11 cellular contexts compared by ENCODE assay signal in the genomic region with DNA sequence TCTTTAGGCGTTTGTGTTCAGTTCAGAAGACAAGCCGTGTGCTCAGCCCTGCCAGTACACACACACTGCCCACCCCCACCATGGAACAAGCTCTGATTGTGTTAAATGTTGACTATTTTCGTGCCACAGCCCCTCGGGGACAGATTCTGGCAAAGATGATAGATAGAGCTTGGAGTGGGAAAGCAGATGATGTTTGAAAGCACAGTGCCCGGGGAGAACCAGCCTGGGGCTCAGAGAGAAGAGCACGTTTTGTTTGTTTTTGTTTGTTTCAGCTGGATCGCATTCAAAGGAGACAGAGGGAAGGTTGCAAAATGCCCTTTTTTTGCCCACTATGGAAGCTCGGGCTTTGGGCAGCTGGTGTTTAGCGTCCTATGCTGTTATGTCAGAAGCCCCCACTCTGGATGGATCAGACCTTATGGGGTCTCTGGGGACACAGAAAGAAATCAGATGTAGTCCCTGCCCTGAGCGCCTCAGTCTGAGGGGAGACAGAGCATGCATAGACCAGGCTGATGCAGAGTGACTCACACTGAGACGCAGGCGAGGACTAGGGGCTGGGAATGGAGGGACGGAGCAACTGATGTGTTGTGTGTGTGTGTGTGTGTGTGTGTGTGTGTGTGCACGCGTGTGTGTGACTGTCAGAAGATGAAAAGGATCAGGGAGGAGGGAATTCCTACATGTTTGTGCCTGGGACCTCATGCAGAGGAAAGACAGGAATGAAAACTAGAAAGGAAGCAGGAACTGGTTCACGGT.
A peak's percentile ranks its signal among the peaks of the same experiment; 100 is the strongest.
DNase-seq lines count a peak whose midpoint lies in the region; ATAC-seq and TF ChIP-seq lines count a peak whose summit lies in the region.
"Had no signal": no experiment of that assay in that cellular context is flagged by ENCODE, and none has a peak within 500 bp of the region (broad histone marks: within the 10 kb centered on the region; RNA-seq: fewer than 3 reads in every experiment).

No MANE protein-coding gene starts in this region.

- TF ChIP-seq CTCF in VCaP (conservative IDR thresholded peaks at IDR 0.05), result no peak
- no peak for TF ChIP-seq CTCF in activated CD8-positive, alpha-beta T cell treated with anti-CD3 and anti-CD28 coated beads for 36 hours (IDR thresholded peaks at IDR 0.05)
- TF ChIP-seq CTCF in suprapubic skin (IDR thresholded peaks at IDR 0.05), result no peak

- no peaks in the 10 kb centered on the region for H3K9me3 Mint-ChIP-seq in activated CD8-positive, alpha-beta T cell treated with anti-CD3 and anti-CD28 coated beads for 36 hours

- H3K4me3 Mint-ChIP-seq in activated CD8-positive, alpha-beta T cell treated with anti-CD3 and anti-CD28 coated beads for 36 hours, result no peak overlapping the region
- H3K4me3 Mint-ChIP-seq: activated CD8-positive, alpha-beta memory T cell treated with anti-CD3 and anti-CD28 coated beads, Interleukin-2, amount 10 ng/mL, durations not matched to agents 7 days and 5 days had no signal

- no peaks in the 10 kb centered on the region for H3K4me1 Mint-ChIP-seq in activated CD8-positive, alpha-beta T cell treated with anti-CD3 and anti-CD28 coated beads for 36 hours (ENCODE audit: low read depth)
- H3K4me1 Mint-ChIP-seq: activated CD8-positive, alpha-beta memory T cell treated with anti-CD3 and anti-CD28 coated beads, Interleukin-2, amount 10 ng/mL, durations not matched to agents 7 days and 5 days had no signal

- no peaks in the 10 kb centered on the region for H3K36me3 Mint-ChIP-seq in activated CD8-positive, alpha-beta T cell treated with anti-CD3 and anti-CD28 coated beads for 36 hours (ENCODE audit: low read depth)
- H3K36me3 Mint-ChIP-seq: activated CD8-positive, alpha-beta memory T cell treated with anti-CD3 and anti-CD28 coated beads, Interleukin-2, amount 10 ng/mL, durations not matched to agents 7 days and 5 days had no signal

- TF ChIP-seq POLR2A in suprapubic skin (IDR thresholded peaks at IDR 0.05), result no peak

- H3K4me1 ChIP-seq in subcutaneous abdominal adipose tissue (ENCODE audit: control insufficient read depth in 5 of 5, insufficient read depth in 5 of 5, low read length in 5 of 5), result peaks cover 3 to 50% (median 41%) of the 10 kb centered on the region in 5 donors
- no peaks in the 10 kb centered on the region for H3K4me1 ChIP-seq in suprapubic skin

- H3K27me3 ChIP-seq in subcutaneous abdominal adipose tissue (ENCODE audit: control insufficient read depth in 5 of 5, insufficient read depth in 4 of 5, low read length in 5 of 5), result no peaks in the 10 kb centered on the region
- H3K27me3 ChIP-seq in suprapubic skin, result peaks cover 37% of the 10 kb centered on the region

- DNase-seq in NCI-H1436 (lab: John Stamatoyannopoulos, UW) (peak; percentile 30), NCI-H1436 treated with DMSO at 0.1 percent for 48 hours (lab: John Stamatoyannopoulos, UW) (no peak), head of caudate nucleus (peak; percentile 26 to 85 (median 71)), suprapubic skin (ENCODE audit: low spot score in 2 of 2) (no peak)
- no peak for DNase-seq in activated CD8-positive, alpha-beta T cell treated with anti-CD3 and anti-CD28 coated beads for 36 hours
- DNase-seq: activated CD8-positive, alpha-beta memory T cell treated with anti-CD3 and anti-CD28 coated beads, Interleukin-2, amount 10 ng/mL, durations not matched to agents 7 days and 5 days; cortex of kidney; NCI-H1930 had no signal

- no peak for TF ChIP-seq EP300 in suprapubic skin (IDR thresholded peaks at IDR 0.05)

- CTCF ChIA-PET in activated CD8-positive, alpha-beta T cell treated with anti-CD3 and anti-CD28 coated beads for 36 hours (lab: Charles Lee), result interaction anchor here (1.0 kb wide), 1 partner anchor 10 kb away, joined by 4 read pairs; no protein-coding TSS in a partner anchor

- peak overlapping the region; percentile 36 for H3K27ac ChIP-seq in VCaP
- H3K27ac ChIP-seq in subcutaneous abdominal adipose tissue (ENCODE audit: low read depth, low read length), result peak overlapping the region; percentile 20
- H3K27ac ChIP-seq in suprapubic skin, result no peak overlapping the region

- no peak overlapping the region for H3K9ac ChIP-seq in subcutaneous abdominal adipose tissue (ENCODE audit: low read length in 5 of 5)

- intact Hi-C loops in head of caudate nucleus (cut with DNase I), result no loop called here
- intact Hi-C loops in activated CD8-positive, alpha-beta T cell treated with anti-CD3 and anti-CD28 coated beads for 36 hours (cut with micrococcal nuclease), result no loop called here

- no peaks in the 10 kb centered on the region for H3K9me3 ChIP-seq in subcutaneous abdominal adipose tissue (ENCODE audit: control insufficient read depth in 5 of 5, low read length in 5 of 5)
- H3K9me3 ChIP-seq in suprapubic skin, result no peaks in the 10 kb centered on the region

- peaks cover 1% of the 10 kb centered on the region for H3K27me3 Mint-ChIP-seq in activated CD8-positive, alpha-beta T cell treated with anti-CD3 and anti-CD28 coated beads for 36 hours

- no peak for ATAC-seq in activated CD8-positive, alpha-beta T cell treated with anti-CD3 and anti-CD28 coated beads for 36 hours
- no peak for ATAC-seq in HG02763 (IDR thresholded peaks at IDR 0.05; ENCODE audit: unreplicated experiment)
- ATAC-seq: activated CD8-positive, alpha-beta memory T cell treated with anti-CD3 and anti-CD28 coated beads, Interleukin-2, amount 10 ng/mL, durations not matched to agents 7 days and 5 days had no signal

- WGBS in suprapubic skin, result 32% methylated on average over 16 of the region's 16 CpGs

- no peak overlapping the region for H3K27ac Mint-ChIP-seq in activated CD8-positive, alpha-beta T cell treated with anti-CD3 and anti-CD28 coated beads for 36 hours
- H3K27ac Mint-ChIP-seq: activated CD8-positive, alpha-beta memory T cell treated with anti-CD3 and anti-CD28 coated beads, Interleukin-2, amount 10 ng/mL, durations not matched to agents 7 days and 5 days had no signal

- H3K36me3 ChIP-seq in subcutaneous abdominal adipose tissue (ENCODE audit: control insufficient read depth in 5 of 5, insufficient read depth in 5 of 5, low read length in 5 of 5), result no peaks in the 10 kb centered on the region
- no peaks in the 10 kb centered on the region for H3K36me3 ChIP-seq in suprapubic skin

- POLR2A ChIA-PET in activated CD8-positive, alpha-beta T cell treated with anti-CD3 and anti-CD28 coated beads for 36 hours (lab: Charles Lee), result no interaction called here

- H3K4me3 ChIP-seq in subcutaneous abdominal adipose tissue (ENCODE audit: low read depth in 1 of 5, low read length in 5 of 5), result peak overlapping the region in 2 of 5 donors; percentile 4 to 11
- H3K4me3 ChIP-seq in suprapubic skin, result no peak overlapping the region

Comparison
In these comparisons a context has a peak if more than half of its experiments do, and no peak if none do; other contexts are left out.
1. DNase-seq: peak in NCI-H1436 (single experiment) and head of caudate nucleus (42 of 42); none in NCI-H1436 treated with DMSO at 0.1 percent for 48 hours (single experiment), activated CD8-positive, alpha-beta T cell treated with anti-CD3 and anti-CD28 coated beads for 36 hours (single experiment) and suprapubic skin (0 of 2).